ENCODE assay signal across 20 cellular contexts in genomic region chr12:58435647-58436046, GRCh38.
DNase-seq lines count a peak whose midpoint lies in the region; ATAC-seq and TF ChIP-seq lines count a peak whose summit lies in the region.
"Had no signal": no experiment of that assay in that cellular context is flagged by ENCODE, and none has a peak within 500 bp of the region (broad histone marks: within the 10 kb centered on the region; RNA-seq: fewer than 3 reads in every experiment).

No MANE protein-coding gene starts in this region.

- H3K4me1 Mint-ChIP-seq in activated T-helper 17 cell treated with anti-CD3 and anti-CD28 coated beads, Interleukin-2, amount 50 U/mL, for 72 hours = no peaks in the 10 kb centered on the region
- H3K4me1 Mint-ChIP-seq: B cell had no signal

- ATAC-seq in GM19324 (IDR thresholded peaks at IDR 0.05; ENCODE audit: low FRiP score, unreplicated experiment) (peak; percentile 86), HG02571 (IDR thresholded peaks at IDR 0.05; ENCODE audit: unreplicated experiment) (peak; percentile 91), HG03196 (IDR thresholded peaks at IDR 0.05; ENCODE audit: unreplicated experiment) (peak; percentile 51), SK-N-SH treated with all-trans-retinoic acid at 6 μM for 48 hours (no peak)
- ATAC-seq in activated T-helper 17 cell treated with anti-CD3 and anti-CD28 coated beads, Interleukin-2, amount 50 U/mL, for 72 hours (replicated peaks) = no peak

- H3K27me3 Mint-ChIP-seq in activated T-helper 17 cell treated with anti-CD3 and anti-CD28 coated beads, Interleukin-2, amount 50 U/mL, for 72 hours = peaks cover 21% of the 10 kb centered on the region
- H3K27me3 Mint-ChIP-seq: B cell had no signal

- H3K27ac Mint-ChIP-seq in activated T-helper 17 cell treated with anti-CD3 and anti-CD28 coated beads, Interleukin-2, amount 50 U/mL, for 72 hours = no peak overlapping the region
- H3K27ac Mint-ChIP-seq: B cell; natural killer cell treated with Interleukin-12 subunit alpha and Interleukin-12 subunit beta and Interleukin-15 and Interleukin-18, amount 100 ng/mL, for 72 hours had no signal

- no peaks in the 10 kb centered on the region for H3K9me3 Mint-ChIP-seq in activated T-helper 17 cell treated with anti-CD3 and anti-CD28 coated beads, Interleukin-2, amount 50 U/mL, for 72 hours

- H3K36me3 Mint-ChIP-seq in activated T-helper 17 cell treated with anti-CD3 and anti-CD28 coated beads, Interleukin-2, amount 50 U/mL, for 72 hours (ENCODE audit: low read depth) = no peaks in the 10 kb centered on the region
- H3K36me3 Mint-ChIP-seq: natural killer cell treated with Interleukin-12 subunit alpha and Interleukin-12 subunit beta and Interleukin-15 and Interleukin-18, amount 100 ng/mL, for 72 hours had no signal

- no peak for DNase-seq in NCI-H2107 (lab: John Stamatoyannopoulos, UW)
- DNase-seq in NCI-H69 (lab: John Stamatoyannopoulos, UW) = no peak
- DNase-seq: activated CD8-positive, alpha-beta memory T cell treated with anti-CD3 and anti-CD28 coated beads, Interleukin-2, amount 50 U/mL, for 4 hours; activated gamma-delta T cell treated with Interleukin-2 at 50 U/mL for 16 hours; amniotic stem cell; Calu3; caudate nucleus; effector CD4-positive, alpha-beta T cell; H7; mammary epithelial cell; NCI-H748 treated with DMSO at 0.1 percent for 48 hours; PC-9; spleen had no signal

- H3K4me3 Mint-ChIP-seq in activated T-helper 17 cell treated with anti-CD3 and anti-CD28 coated beads, Interleukin-2, amount 50 U/mL, for 72 hours = no peak overlapping the region
- H3K4me3 Mint-ChIP-seq: B cell; natural killer cell treated with Interleukin-12 subunit alpha and Interleukin-12 subunit beta and Interleukin-15 and Interleukin-18, amount 100 ng/mL, for 72 hours had no signal

TF ChIP-seq in SK-N-SH treated with all-trans-retinoic acid at 6 μM for 48 hours, 23 proteins besides CTCF, POLR2A, EP300 and RAD21:
- TF ChIP-seq OSR1 (CRISPR knock-in tag; IDR thresholded peaks at IDR 0.05) = no peak
- no peak for TF ChIP-seq GLIS3 (CRISPR knock-in tag; IDR thresholded peaks at IDR 0.05)
- no peak for TF ChIP-seq SNAI2 (CRISPR knock-in tag; IDR thresholded peaks at IDR 0.05)
- no peak for TF ChIP-seq ZNF70 (CRISPR knock-in tag; IDR thresholded peaks at IDR 0.05)
- TF ChIP-seq ESRRG (CRISPR knock-in tag; IDR thresholded peaks at IDR 0.05) = no peak
- TF ChIP-seq TSHZ2 (CRISPR knock-in tag; IDR thresholded peaks at IDR 0.05) = no peak
- no peak for TF ChIP-seq CSDC2 (CRISPR knock-in tag; IDR thresholded peaks at IDR 0.05)
- no peak for TF ChIP-seq POU6F1 (CRISPR knock-in tag; IDR thresholded peaks at IDR 0.05; ENCODE audit: borderline replicate concordance, low read depth)
- no peak for TF ChIP-seq PATZ1 (CRISPR knock-in tag; IDR thresholded peaks at IDR 0.05; ENCODE audit: borderline replicate concordance)
- no peak for TF ChIP-seq TCF4 (CRISPR knock-in tag; IDR thresholded peaks at IDR 0.05; ENCODE audit: borderline replicate concordance)
- no peak for TF ChIP-seq CSRNP3 (CRISPR knock-in tag; IDR thresholded peaks at IDR 0.05)
- TF ChIP-seq ZC3H10 (CRISPR knock-in tag; IDR thresholded peaks at IDR 0.05) = no peak
- no peak for TF ChIP-seq RARB (CRISPR knock-in tag; IDR thresholded peaks at IDR 0.05)
- TF ChIP-seq ARNTL (CRISPR knock-in tag; IDR thresholded peaks at IDR 0.05; ENCODE audit: borderline replicate concordance, low read depth) = no peak
- TF ChIP-seq ZFP3 (CRISPR knock-in tag; IDR thresholded peaks at IDR 0.05) = no peak
- TF ChIP-seq CREB5 (CRISPR knock-in tag; IDR thresholded peaks at IDR 0.05; ENCODE audit: low read depth) = no peak
- TF ChIP-seq TOX (CRISPR knock-in tag; IDR thresholded peaks at IDR 0.05; ENCODE audit: borderline replicate concordance) = no peak
- TF ChIP-seq ISL1 (CRISPR knock-in tag; IDR thresholded peaks at IDR 0.05) = no peak

Comparison
In these comparisons a context has a peak if more than half of its experiments do, and no peak if none do; other contexts are left out.
1. ATAC-seq: peak in GM19324 (single experiment), HG02571 (single experiment) and HG03196 (single experiment); none in activated T-helper 17 cell treated with anti-CD3 and anti-CD28 coated beads, Interleukin-2, amount 50 U/mL, for 72 hours (single experiment) and SK-N-SH treated with all-trans-retinoic acid at 6 μM for 48 hours (single experiment).